In genomic region chr16:70480127-70481105, GRCh38 we compare ENCODE assay signal across 14 cellular contexts. TPM values are rescaled to one million over a fixed set of nuclear protein-coding genes. Genes with fewer than 3 reads are reported as not detected.
DNase-seq lines count a peak whose midpoint lies in the region; ATAC-seq and TF ChIP-seq lines count a peak whose summit lies in the region.
"Had no signal": no experiment of that assay in that cellular context is flagged by ENCODE, and none has a peak within 500 bp of the region (broad histone marks: within the 10 kb centered on the region; RNA-seq: fewer than 3 reads in every experiment).

No MANE protein-coding gene starts in this region.

- peak; percentile 31 for DNase-seq in 8988T
- peak; percentile 67 for DNase-seq in D341Med (ENCODE audit: low spot score)
- DNase-seq in NCI-H2171 treated with DMSO at 0.1 percent for 48 hours (lab: John Stamatoyannopoulos, UW) = peak; percentile 95
- no peak for DNase-seq in mammary epithelial cell
- no peak for DNase-seq in dorsolateral prefrontal cortex
- no peak for DNase-seq in EL
- DNase-seq: activated CD8-positive, alpha-beta T cell treated with anti-CD3 and anti-CD28 coated beads for 36 hours; activated T-cell treated with anti-CD3 and anti-CD28 coated beads, Interleukin-2, amount 50 U/mL, for 48 hours; CD4-positive, alpha-beta T cell; stimulated activated CD4-positive, alpha-beta T cell treated with anti-CD3 and anti-CD28 coated beads, Interleukin-4, amount 100 ng/mL, for 1 hour; T1000 had no signal

- intact Hi-C loops in mammary epithelial cell (cut with micrococcal nuclease) = no loop called here
- intact Hi-C loops in dorsolateral prefrontal cortex (cut with DNase I) = no loop called here

- 95% methylated on average over 10 of the region's 17 CpGs for WGBS in mammary epithelial cell (ENCODE audit: low coverage, missing lambda C conversion rate)

- in situ Hi-C loops in mammary epithelial cell (cut with MboI; ENCODE audit: low sequenced_read_pairs in 2 of 2) = no loop called here

- no peaks in the 10 kb centered on the region for H3K79me2 ChIP-seq in mammary epithelial cell (ENCODE audit: insufficient read depth, low read length)

- dilution Hi-C loops in mammary epithelial cell (cut with HindIII; ENCODE audit: low sequenced_read_pairs) = no loop called here

- H3K9ac ChIP-seq in mammary epithelial cell (ENCODE audit: insufficient read depth, low read length) = no peak overlapping the region

- no peaks in the 10 kb centered on the region for H3K9me3 ChIP-seq in mammary epithelial cell (replicated peaks; ENCODE audit: insufficient read depth, low read length)

- ATAC-seq in HG03039 (IDR thresholded peaks at IDR 0.05; ENCODE audit: unreplicated experiment) = no peak
- ATAC-seq in HG02798 (IDR thresholded peaks at IDR 0.05; ENCODE audit: poor library complexity, unreplicated experiment) = no peak
- ATAC-seq: activated CD8-positive, alpha-beta T cell treated with anti-CD3 and anti-CD28 coated beads for 36 hours; activated naive CD4-positive, alpha-beta T cell treated with anti-CD3 and anti-CD28 coated beads, Interleukin-2, amount 50 U/mL, for 72 hours had no signal

- H3K4me2 ChIP-seq in mammary epithelial cell (ENCODE audit: insufficient read depth, low read depth, low read length) = no peak overlapping the region

- peaks cover 33% of the 10 kb centered on the region for H3K4me1 ChIP-seq in mammary epithelial cell (ENCODE audit: insufficient read depth, low read length)

- H3K4me3 ChIP-seq in mammary epithelial cell (replicated peaks in 1 of 3; ENCODE audit: insufficient read depth in 1 of 3, low read depth in 2 of 3, low read length in 3 of 3) (no peak overlapping the region), dorsolateral prefrontal cortex (no peak overlapping the region)

- H2AFZ ChIP-seq in mammary epithelial cell (ENCODE audit: low read depth, low read length) = no peak overlapping the region

- H3K27ac ChIP-seq in mammary epithelial cell (ENCODE audit: insufficient read depth, low read depth, low read length) (no peak overlapping the region), dorsolateral prefrontal cortex (peak overlapping the region in 8 of 59 donors; percentile 25 to 76 (median 48))

- TF ChIP-seq CTCF in mammary epithelial cell (conservative IDR thresholded peaks at IDR 0.05 in 1 of 2, IDR thresholded peaks at IDR 0.05 in 1 of 2; ENCODE audit: extremely low read depth in 1 of 2, insufficient read depth in 1 of 2, low read depth in 1 of 2, low read length in 2 of 2) (no peak), dorsolateral prefrontal cortex (IDR thresholded peaks at IDR 0.05 in 54 of 56, conservative IDR thresholded peaks at IDR 0.05 in 2 of 56; ENCODE audit: low read depth in 1 of 56, partially characterized antibody in 56 of 56) (no peak)

- peaks cover 3% of the 10 kb centered on the region for H3K36me3 ChIP-seq in mammary epithelial cell (ENCODE audit: insufficient read depth, low read length)

- H4K20me1 ChIP-seq in mammary epithelial cell (ENCODE audit: insufficient read depth, low read length) = no peaks in the 10 kb centered on the region

- H3K27me3 ChIP-seq in mammary epithelial cell (ENCODE audit: insufficient read depth, low read length) = no peaks in the 10 kb centered on the region
- no peaks in the 10 kb centered on the region for H3K27me3 ChIP-seq in dorsolateral prefrontal cortex

- CTCF ChIA-PET in mammary epithelial cell (lab: Charles Lee; ENCODE audit: low non-redundant PET) = no interaction called here

- BruUV-seq in mammary epithelial cell (replicated peaks; lab: Mats Ljungman, UMichigan) = TSS peak; percentile 43

RNA-seq across cellular contexts. Expression of gene FCSK, which starts 26.0 kb away (rescaled TPM):
- 10 to 100 TPM; 12.2 to 12.7 TPM for total RNA-seq in mammary epithelial cell
- polyA plus RNA-seq in mammary epithelial cell = 8.0 TPM
- 6.9 TPM for polyA minus RNA-seq in mammary epithelial cell
- 10 to 100 TPM; 15.7 to 38.7 (median 23.8) TPM for total RNA-seq in dorsolateral prefrontal cortex

RNA-seq across cellular contexts. Expression of gene ST3GAL2, which starts 41.5 kb away (rescaled TPM):
- 10 to 100 TPM; 14.0 to 14.5 TPM for total RNA-seq in mammary epithelial cell
- 7.9 TPM for polyA plus RNA-seq in mammary epithelial cell
- polyA minus RNA-seq in mammary epithelial cell = 48.9 TPM
- total RNA-seq in dorsolateral prefrontal cortex = 10 to 100 TPM; 15.9 to 62.9 (median 30.9) TPM

RNA-seq across cellular contexts. Expression of gene COG4, which starts 42.9 kb away (rescaled TPM):
- total RNA-seq in mammary epithelial cell (10 to 100 TPM; 42.7 to 52.0 TPM), dorsolateral prefrontal cortex (10 to 100 TPM; 33.6 to 68.0 (median 51.2) TPM)
- 35.7 TPM for polyA plus RNA-seq in mammary epithelial cell
- 39.0 TPM for polyA minus RNA-seq in mammary epithelial cell

RNA-seq across cellular contexts. Expression of gene SF3B3, which starts 43.2 kb away (rescaled TPM):
- 100 to 1,000 TPM; 147 to 305 TPM for total RNA-seq in mammary epithelial cell
- 107 TPM for polyA plus RNA-seq in mammary epithelial cell
- polyA minus RNA-seq in mammary epithelial cell = 517 TPM
- 100 to 1,000 TPM; 141 to 244 (median 179) TPM for total RNA-seq in dorsolateral prefrontal cortex

Comparison
In these comparisons a context has a peak if more than half of its experiments do, and no peak if none do; other contexts are left out.
1. DNase-seq: peak in 8988T (single experiment), D341Med (single experiment) and NCI-H2171 treated with DMSO at 0.1 percent for 48 hours (single experiment); none in mammary epithelial cell (single experiment), dorsolateral prefrontal cortex (0 of 10) and EL (single experiment).